ENCODE assay signal across 29 cellular contexts in genomic region chr12:31772186-31772585, GRCh38.
"Had no signal": no experiment of that assay in that cellular context is flagged by ENCODE, and none has a peak within 500 bp of the region (broad histone marks: within the 10 kb centered on the region; RNA-seq: fewer than 3 reads in every experiment).

No MANE protein-coding gene starts in this region.

- H3K36me3 Mint-ChIP-seq: activated naive CD4-positive, alpha-beta T cell treated with anti-CD3 and anti-CD28 coated beads, Interleukin-2, amount 10 ng/mL, durations not matched to agents 7 days and 5 days had no signal

- H3K4me1 ChIP-seq: esophagus muscularis mucosa, left ventricle myocardium inferior, prostate gland, sigmoid colon, testis, transverse colon had no signal

- DNase-seq: activated gamma-delta T cell; activated naive CD4-positive, alpha-beta T cell treated with anti-CD3 and anti-CD28 coated beads, Interleukin-2, amount 10 ng/mL, durations not matched to agents 7 days and 5 days; activated T-cell treated with anti-CD3 and anti-CD28 coated beads, Interleukin-2, amount 50 U/mL, for 1 hour; amygdala; left ventricle myocardium inferior; midbrain; naive thymus-derived CD4-positive, alpha-beta T cell; ovary; retina; sigmoid colon; small intestine; stimulated activated CD4-positive, alpha-beta T cell treated with anti-CD3 and anti-CD28 coated beads, Interleukin-2, amount 100 ng/mL, for 24 hours; stimulated activated naive CD4-positive, alpha-beta T cell treated with Interleukin-2 at 50 U/mL for 16 hours; T-helper 17 cell; T1000; testis; transverse colon; WERI-Rb-1 had no signal

- H3K36me3 ChIP-seq: breast epithelium, esophagus muscularis mucosa, left ventricle myocardium inferior, ovary, prostate gland, sigmoid colon, transverse colon, vagina, WERI-Rb-1 had no signal

- FAIRE-seq: frontal cortex, islet of Langerhans, small intestine had no signal

- H3K9me3 ChIP-seq: breast epithelium, esophagus muscularis mucosa, ovary, prostate gland, sigmoid colon, testis, transverse colon, vagina had no signal

- ATAC-seq: naive thymus-derived CD4-positive, alpha-beta T cell; SK-N-SH treated with all-trans-retinoic acid at 6 μM for 48 hours; T-helper 17 cell had no signal

- H3K4me1 Mint-ChIP-seq: T-helper 17 cell had no signal

- H3K27ac ChIP-seq: esophagus muscularis mucosa, left ventricle myocardium inferior, ovary, prostate gland, sigmoid colon, testis, transverse colon, WERI-Rb-1 had no signal

- H3K27me3 ChIP-seq: breast epithelium, esophagus muscularis mucosa, ovary, sigmoid colon, testis, transverse colon, vagina had no signal

- H3K9me3 Mint-ChIP-seq: activated T-helper 1 cell treated with anti-CD3 and anti-CD28 coated beads, Interleukin-12 subunit alpha, Interleukin-12 subunit beta, Interleukin-2, Interleukin-4 antibody, amounts not matched to agents 30 ng/mL and 10 ng/mL and 1 ng/mL, durations not matched to agents 14 hours and 24 hours and 36 hours; central memory CD8-positive, alpha-beta T cell had no signal

- H3K4me3 ChIP-seq: breast epithelium, esophagus muscularis mucosa, left ventricle myocardium inferior, ovary, prostate gland, sigmoid colon, testis, transverse colon, vagina had no signal

- H3K27me3 Mint-ChIP-seq: central memory CD8-positive, alpha-beta T cell; dendritic cell treated with granulocyte-macrophage colony-stimulating factor and Interleukin-4, amounts not matched to agents 40 ng/mL and 50 ng/mL, for 4 days; naive thymus-derived CD4-positive, alpha-beta T cell; T-helper 17 cell had no signal

- H3K4me3 Mint-ChIP-seq: activated naive CD4-positive, alpha-beta T cell treated with anti-CD3 and anti-CD28 coated beads, Interleukin-2, amount 10 ng/mL, durations not matched to agents 7 days and 5 days; activated T-helper 1 cell treated with anti-CD3 and anti-CD28 coated beads, Interleukin-12 subunit alpha, Interleukin-12 subunit beta, Interleukin-2, Interleukin-4 antibody, amounts not matched to agents 30 ng/mL and 10 ng/mL and 1 ng/mL, durations not matched to agents 14 hours and 24 hours and 36 hours; central memory CD8-positive, alpha-beta T cell; dendritic cell treated with granulocyte-macrophage colony-stimulating factor and Interleukin-4, amounts not matched to agents 40 ng/mL and 50 ng/mL, for 4 days; endodermal cell; T-helper 17 cell had no signal

- H3K27ac Mint-ChIP-seq: activated naive CD4-positive, alpha-beta T cell treated with anti-CD3 and anti-CD28 coated beads, Interleukin-2, amount 10 ng/mL, durations not matched to agents 7 days and 5 days; activated T-helper 1 cell treated with anti-CD3 and anti-CD28 coated beads, Interleukin-12 subunit alpha, Interleukin-12 subunit beta, Interleukin-2, Interleukin-4 antibody, amounts not matched to agents 30 ng/mL and 10 ng/mL and 1 ng/mL, durations not matched to agents 14 hours and 24 hours and 36 hours; dendritic cell treated with granulocyte-macrophage colony-stimulating factor and Interleukin-4, amounts not matched to agents 40 ng/mL and 50 ng/mL, for 4 days; endodermal cell; T-helper 17 cell had no signal
